23 cellular contexts compared by ENCODE assay signal in the genomic region with DNA sequence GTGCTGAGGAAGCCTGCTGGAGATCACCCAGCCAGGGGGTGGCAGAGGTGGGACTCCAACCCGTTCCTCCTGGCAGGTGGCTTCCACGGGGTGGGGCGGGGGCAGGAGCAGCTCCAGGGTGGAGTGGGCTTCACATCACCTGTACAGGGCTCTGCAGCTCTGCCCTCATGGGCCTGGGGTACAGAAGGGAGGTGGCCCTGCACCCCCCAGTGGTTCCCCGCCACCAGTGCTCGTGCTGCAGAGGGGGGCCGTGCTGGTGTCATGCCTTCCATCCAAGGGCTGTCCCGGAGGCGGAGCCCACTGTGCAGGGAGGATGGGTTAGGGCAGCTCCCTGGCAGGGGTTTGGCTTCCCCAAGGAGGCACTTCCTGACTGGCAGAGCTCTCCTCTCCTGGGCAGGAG.
"Had no signal": no experiment of that assay in that cellular context is flagged by ENCODE, and none has a peak within 500 bp of the region (broad histone marks: within the 10 kb centered on the region; RNA-seq: fewer than 3 reads in every experiment).

No MANE protein-coding gene starts in this region.

- H3K4me3 Mint-ChIP-seq: activated CD4-positive, alpha-beta memory T cell treated with anti-CD3 and anti-CD28 coated beads, Interleukin-2, amount 10 ng/mL, durations not matched to agents 7 days and 5 days; activated CD4-positive, alpha-beta T cell treated with anti-CD3 and anti-CD28 coated beads for 36 hours; activated naive CD8-positive, alpha-beta T cell treated with anti-CD3 and anti-CD28 coated beads for 36 hours; activated T-cell treated with anti-CD3 and anti-CD28 coated beads, Interleukin-2, amount 50 U/mL, for 24 hours; dendritic cell treated with granulocyte-macrophage colony-stimulating factor and Interleukin-4, amounts not matched to agents 40 ng/mL and 50 ng/mL, for 4 days; memory B cell; naive thymus-derived CD8-positive, alpha-beta T cell; stimulated activated naive CD8-positive, alpha-beta T cell treated with anti-CD3 and anti-CD28 coated beads, Interleukin-15, amount 100 ng/mL, for 72 hours; T-helper 17 cell; type B pancreatic cell had no signal

- H3K36me3 ChIP-seq: brain microvascular endothelial cell, heart right ventricle, prostate gland, WERI-Rb-1 had no signal

- DNase-seq: activated CD4-positive, alpha-beta memory T cell treated with anti-CD3 and anti-CD28 coated beads, Interleukin-2, amount 10 ng/mL, durations not matched to agents 7 days and 5 days; activated CD4-positive, alpha-beta T cell treated with anti-CD3 and anti-CD28 coated beads for 36 hours; activated effector memory CD4-positive, alpha-beta T cell treated with Interleukin-2 at 50 U/mL for 16 hours; activated naive CD8-positive, alpha-beta T cell treated with anti-CD3 and anti-CD28 coated beads for 36 hours; activated T-cell treated with anti-CD3 and anti-CD28 coated beads, Interleukin-2, amount 50 U/mL, for 24 hours; amygdala; brain microvascular endothelial cell; cerebellar nuclear complex; effector memory CD4-positive, alpha-beta T cell; foreskin melanocyte; nucleus accumbens; stimulated activated CD4-positive, alpha-beta T cell treated with anti-CD3 and anti-CD28 coated beads, Interleukin-1b, Interleukin-23, amount 100 ng/mL, for 48 hours; stimulated activated naive CD8-positive, alpha-beta T cell treated with anti-CD3 and anti-CD28 coated beads, Interleukin-15, amount 100 ng/mL, for 72 hours; T-helper 17 cell; WERI-Rb-1 had no signal

- H3K4me1 Mint-ChIP-seq: activated CD4-positive, alpha-beta memory T cell treated with anti-CD3 and anti-CD28 coated beads, Interleukin-2, amount 10 ng/mL, durations not matched to agents 7 days and 5 days; activated CD4-positive, alpha-beta T cell treated with anti-CD3 and anti-CD28 coated beads for 36 hours; activated naive CD8-positive, alpha-beta T cell treated with anti-CD3 and anti-CD28 coated beads for 36 hours; memory B cell; stimulated activated naive CD8-positive, alpha-beta T cell treated with anti-CD3 and anti-CD28 coated beads, Interleukin-15, amount 100 ng/mL, for 72 hours; T-helper 17 cell had no signal

- H3K4me3 ChIP-seq: heart right ventricle, prostate gland had no signal

- H3K4me1 ChIP-seq: heart right ventricle, prostate gland had no signal

- H3K27me3 Mint-ChIP-seq: activated CD4-positive, alpha-beta memory T cell treated with anti-CD3 and anti-CD28 coated beads, Interleukin-2, amount 10 ng/mL, durations not matched to agents 7 days and 5 days; activated CD4-positive, alpha-beta T cell treated with anti-CD3 and anti-CD28 coated beads for 36 hours; activated naive CD8-positive, alpha-beta T cell treated with anti-CD3 and anti-CD28 coated beads for 36 hours; dendritic cell treated with granulocyte-macrophage colony-stimulating factor and Interleukin-4, amounts not matched to agents 40 ng/mL and 50 ng/mL, for 4 days had no signal

- H3K9me3 ChIP-seq: heart right ventricle, prostate gland had no signal

- ATAC-seq: activated CD4-positive, alpha-beta T cell treated with anti-CD3 and anti-CD28 coated beads for 36 hours; naive thymus-derived CD8-positive, alpha-beta T cell; sciatic nerve; SK-N-SH treated with all-trans-retinoic acid at 6 μM for 48 hours; stimulated activated naive CD8-positive, alpha-beta T cell treated with anti-CD3 and anti-CD28 coated beads, Interleukin-15, amount 100 ng/mL, for 72 hours; T-helper 17 cell had no signal

- H3K9me3 Mint-ChIP-seq: activated CD4-positive, alpha-beta memory T cell treated with anti-CD3 and anti-CD28 coated beads, Interleukin-2, amount 10 ng/mL, durations not matched to agents 7 days and 5 days; activated naive CD8-positive, alpha-beta T cell treated with anti-CD3 and anti-CD28 coated beads for 36 hours; activated T-cell treated with anti-CD3 and anti-CD28 coated beads, Interleukin-2, amount 50 U/mL, for 24 hours; dendritic cell treated with granulocyte-macrophage colony-stimulating factor and Interleukin-4, amounts not matched to agents 40 ng/mL and 50 ng/mL, for 4 days; memory B cell; naive thymus-derived CD8-positive, alpha-beta T cell; stimulated activated naive CD8-positive, alpha-beta T cell treated with anti-CD3 and anti-CD28 coated beads, Interleukin-15, amount 100 ng/mL, for 72 hours; type B pancreatic cell had no signal

- H3K27ac Mint-ChIP-seq: activated CD4-positive, alpha-beta memory T cell treated with anti-CD3 and anti-CD28 coated beads, Interleukin-2, amount 10 ng/mL, durations not matched to agents 7 days and 5 days; activated CD4-positive, alpha-beta T cell treated with anti-CD3 and anti-CD28 coated beads for 36 hours; activated naive CD8-positive, alpha-beta T cell treated with anti-CD3 and anti-CD28 coated beads for 36 hours; activated T-cell treated with anti-CD3 and anti-CD28 coated beads, Interleukin-2, amount 50 U/mL, for 24 hours; dendritic cell treated with granulocyte-macrophage colony-stimulating factor and Interleukin-4, amounts not matched to agents 40 ng/mL and 50 ng/mL, for 4 days; memory B cell; naive thymus-derived CD8-positive, alpha-beta T cell; T-helper 17 cell; type B pancreatic cell had no signal

- H3K27ac ChIP-seq: brain microvascular endothelial cell, heart right ventricle, prostate gland, WERI-Rb-1 had no signal

- H3K36me3 Mint-ChIP-seq: activated naive CD8-positive, alpha-beta T cell treated with anti-CD3 and anti-CD28 coated beads for 36 hours; memory B cell; naive thymus-derived CD8-positive, alpha-beta T cell; type B pancreatic cell had no signal
